Comparison of ENCODE assay signal across 24 cellular contexts in genomic region chr6:140276719-140277118, GRCh38.
"Had no signal": no experiment of that assay in that cellular context is flagged by ENCODE, and none has a peak within 500 bp of the region (broad histone marks: within the 10 kb centered on the region; RNA-seq: fewer than 3 reads in every experiment).

No MANE protein-coding gene starts in this region.

- H3K4me3 ChIP-seq: coronary artery, esophagus squamous epithelium, gastrocnemius medialis, left lung, psoas muscle, sigmoid colon, spleen, testis, tibial artery had no signal

- H3K36me3 ChIP-seq: esophagus squamous epithelium, gastrocnemius medialis, left lung, sigmoid colon, spleen, tibial artery had no signal

- H3K4me1 ChIP-seq: esophagus squamous epithelium, left lung, psoas muscle, testis had no signal

- H3K9me3 ChIP-seq: esophagus squamous epithelium, gastrocnemius medialis, left lung, sigmoid colon, spleen, testis, tibial artery had no signal

- DNase-seq: dermis blood vessel endothelial cell; effector memory CD4-positive, alpha-beta T cell; erythroblast; esophagus squamous epithelium; gastrocnemius medialis; head of caudate nucleus; left cardiac atrium; left lung; mesenchymal stem cell; midbrain; naive thymus-derived CD4-positive, alpha-beta T cell; nucleus accumbens; psoas muscle; right cardiac atrium; sigmoid colon; spleen; stimulated activated CD4-positive, alpha-beta T cell treated with anti-CD3 and anti-CD28 coated beads, Interleukin-4, amount 100 ng/mL, for 4 hours; stimulated activated naive CD8-positive, alpha-beta T cell treated with anti-CD3 and anti-CD28 coated beads, Interleukin-15, Interleukin-2, amounts not matched to agents 100 U/mL and 50 U/mL, for 24 hours; substantia nigra; testis; tibial artery had no signal

- H3K27ac ChIP-seq: coronary artery, esophagus squamous epithelium, gastrocnemius medialis, left lung, psoas muscle, sigmoid colon, spleen, testis, tibial artery had no signal

- FAIRE-seq: endothelial cell of umbilical vein had no signal

- ATAC-seq: gastrocnemius medialis; left cardiac atrium; left lung; naive thymus-derived CD4-positive, alpha-beta T cell; psoas muscle; right cardiac atrium; stimulated activated memory B cell treated with anti-CD40 and anti-IgM and Interleukin-4, amounts not matched to agents 10 μg/mL and 1 μg/mL and 100 μg/mL, for 72 hours; stimulated activated naive CD8-positive, alpha-beta T cell treated with anti-CD3 and anti-CD28 coated beads, Interleukin-15, Interleukin-2, amounts not matched to agents 100 U/mL and 50 U/mL, for 24 hours had no signal

- H3K27me3 ChIP-seq: esophagus squamous epithelium, gastrocnemius medialis, left lung, sigmoid colon, spleen, testis, tibial artery had no signal
